ENCODE assay signal across 26 cellular contexts in the genomic region with DNA sequence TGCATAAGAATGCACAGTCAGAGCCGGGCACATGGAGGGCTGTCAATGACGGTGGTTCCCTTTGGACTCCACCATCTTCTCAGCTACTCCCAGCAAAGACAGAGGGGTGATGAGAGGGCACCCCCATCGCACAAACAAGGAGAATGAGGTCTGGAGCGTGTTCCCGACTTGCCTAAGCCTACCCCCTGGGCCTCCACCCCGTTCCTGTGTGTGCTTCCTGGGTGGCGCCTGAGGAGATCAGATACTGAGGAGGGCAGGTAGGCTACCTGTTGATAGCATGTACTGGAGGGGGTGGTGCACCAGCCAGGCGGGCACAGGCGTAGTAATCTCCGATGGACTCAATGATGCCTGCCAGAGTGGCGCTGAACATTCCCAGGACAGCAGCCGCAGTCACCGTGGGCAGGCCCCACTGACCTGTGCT. TPM values are rescaled to one million over a fixed set of nuclear protein-coding genes. Genes with fewer than 3 reads are reported as not detected.
A peak's percentile ranks its signal among the peaks of the same experiment; 100 is the strongest.
DNase-seq lines count a peak whose midpoint lies in the region; ATAC-seq and TF ChIP-seq lines count a peak whose summit lies in the region.
"Had no signal": no experiment of that assay in that cellular context is flagged by ENCODE, and none has a peak within 500 bp of the region (broad histone marks: within the 10 kb centered on the region; RNA-seq: fewer than 3 reads in every experiment).

No MANE protein-coding gene starts in this region.

- H2BK5ac ChIP-seq in mesendoderm (ENCODE audit: low read length): no peak overlapping the region

- H2BK15ac ChIP-seq in mesendoderm (replicated peaks; ENCODE audit: low read depth): no peak overlapping the region

- H4K8ac ChIP-seq in mesendoderm (ENCODE audit: low read depth, low read length): no peak overlapping the region

- CTCF ChIA-PET in WTC11 (lab: Charles Lee): interaction anchor here (1.5 kb wide), 1 partner anchor 23 kb away, joined by 4 read pairs; no protein-coding TSS in a partner anchor

- H2AK5ac ChIP-seq in mesendoderm (ENCODE audit: low read length): no peak overlapping the region

- TF ChIP-seq CTCF in WTC11 (IDR thresholded peaks at IDR 0.05) (no peak), transverse colon (IDR thresholded peaks at IDR 0.05) (no peak)

- POLR2A ChIA-PET in WTC11 (lab: Charles Lee): interaction anchor here (0.6 kb wide), 1 partner anchor 27 kb away, joined by 3 read pairs; no protein-coding TSS in a partner anchor

- no peak overlapping the region for H3K4ac ChIP-seq in mesendoderm (ENCODE audit: low read depth, low read length)

- no peaks in the 10 kb centered on the region for H3K79me1 ChIP-seq in mesendoderm (ENCODE audit: low read length)

- H3K4me1 Mint-ChIP-seq in WTC11: peaks cover 15% of the 10 kb centered on the region
- H3K4me1 Mint-ChIP-seq: brain had no signal

- H2BK120ac ChIP-seq in mesendoderm (ENCODE audit: low read depth, low read length): no peak overlapping the region

- H3K36me3 Mint-ChIP-seq in WTC11: peaks cover 4% of the 10 kb centered on the region

- H3K79me2 ChIP-seq in mesendoderm (ENCODE audit: control insufficient read depth, insufficient read depth, low read length): no peaks in the 10 kb centered on the region

- H3K18ac ChIP-seq in mesendoderm (ENCODE audit: low read length): no peak overlapping the region

- no peaks in the 10 kb centered on the region for H3K27me3 Mint-ChIP-seq in WTC11 (ENCODE audit: low read depth)
- H3K27me3 Mint-ChIP-seq: activated B cell treated with CpG ODN at 0.5 μM for 24 hours, brain had no signal

- 70 to 83% methylated on average over 2 to 13 of the region's 13 CpGs for WGBS in transverse colon (ENCODE audit: low coverage in 1 of 2), 2 donors
- no CpG with 5 or more reads among the region's 13 CpGs for WGBS in mesendoderm (ENCODE audit: extremely low coverage, insufficient coverage, low lambda C conversion rate)

- H3K36me3 ChIP-seq in transverse colon (no peaks in the 10 kb centered on the region), mesendoderm (ENCODE audit: control insufficient read depth, insufficient read depth, low read length) (peaks cover 2% of the 10 kb centered on the region)
- H3K36me3 ChIP-seq: neural progenitor cell, prostate gland had no signal

- no peak overlapping the region for H3K9ac ChIP-seq in mesendoderm (ENCODE audit: low read length)
- H3K9ac ChIP-seq: neural progenitor cell had no signal

- no peaks in the 10 kb centered on the region for H3K9me3 ChIP-seq in iPS-18c (ENCODE audit: control insufficient read depth, insufficient read depth, low read length)
- H3K9me3 ChIP-seq in transverse colon: no peaks in the 10 kb centered on the region
- H3K9me3 ChIP-seq: prostate gland had no signal

- no peak overlapping the region for H3K23ac ChIP-seq in mesendoderm (ENCODE audit: low read length)

- no peak for TF ChIP-seq EP300 in transverse colon (IDR thresholded peaks at IDR 0.05; ENCODE audit: low read depth)

- no peak overlapping the region for H3K4me3 Mint-ChIP-seq in WTC11
- H3K4me3 Mint-ChIP-seq: activated B cell treated with CpG ODN at 0.5 μM for 24 hours; brain; neural progenitor cell; stimulated activated effector memory CD8-positive, alpha-beta T cell treated with anti-CD3 and anti-CD28 coated beads, Interleukin-12 subunit alpha, Interleukin-12 subunit beta, amount 100 ng/mL, for 72 hours had no signal

- ATAC-seq in left ventricle myocardium superior: no peak
- no peak for ATAC-seq in WTC11
- ATAC-seq: stimulated activated effector memory CD8-positive, alpha-beta T cell treated with anti-CD3 and anti-CD28 coated beads, Interleukin-12 subunit alpha, Interleukin-12 subunit beta, amount 100 ng/mL, for 72 hours had no signal

- H3K4me2 ChIP-seq in mesendoderm (ENCODE audit: low read length): no peak overlapping the region
- H3K4me2 ChIP-seq: neural progenitor cell had no signal

- H3K27me3 ChIP-seq in transverse colon (no peaks in the 10 kb centered on the region), mesendoderm (ENCODE audit: insufficient read depth, low read length, poor library complexity) (no peaks in the 10 kb centered on the region)
- H3K27me3 ChIP-seq: neural progenitor cell had no signal

- no peak overlapping the region for H3K56ac ChIP-seq in mesendoderm (ENCODE audit: low read length)

- intact Hi-C loops in cardiac septum (cut with DNase I): no loop called here
- intact Hi-C loops in left ventricle myocardium superior (cut with micrococcal nuclease): no loop called here
- intact Hi-C loops in transverse colon (cut with DNase I; ENCODE audit: low total_unique reads): no loop called here

- DNase-seq in cardiac septum (ENCODE audit: low spot score) (peak; percentile 71), left ventricle myocardium superior (no peak), WTC11 (ENCODE audit: low spot score) (no peak), transverse colon (peak; percentile 2), occipital lobe (lab: John Stamatoyannopoulos, UW) (no peak), mesendoderm (no peak), caudate nucleus (lab: John Stamatoyannopoulos, UW) (no peak)
- DNase-seq: activated B cell treated with CpG ODN at 0.5 μM for 24 hours; activated CD4-positive, alpha-beta T cell treated with anti-CD3 and anti-CD28 coated beads, Interleukin-2, amount 50 U/mL, for 4 hours; activated CD8-positive, alpha-beta memory T cell treated with anti-CD3 and anti-CD28 coated beads, Interleukin-2, amount 50 U/mL, for 48 hours; activated gamma-delta T cell treated with Interleukin-2 at 50 U/mL for 16 hours; COR-L47; effector CD8-positive, alpha-beta T cell; NCI-H1105 treated with DMSO at 0.1 percent for 48 hours; NCI-H2081 treated with DMSO at 0.1 percent for 48 hours; T1000 had no signal

- H3K27ac ChIP-seq in transverse colon (no peak overlapping the region), mesendoderm (ENCODE audit: low read depth, low read length) (no peak overlapping the region), caudate nucleus (ENCODE audit: low read depth, low read length) (no peak overlapping the region)
- H3K27ac ChIP-seq: neural progenitor cell, prostate gland had no signal

- peak overlapping the region; percentile 76 for H3K27ac Mint-ChIP-seq in WTC11
- H3K27ac Mint-ChIP-seq: activated B cell treated with CpG ODN at 0.5 μM for 24 hours, neural progenitor cell had no signal

- TF ChIP-seq POLR2A in transverse colon (IDR thresholded peaks at IDR 0.05): no peak

- H4K5ac ChIP-seq in mesendoderm (ENCODE audit: low read length): no peak overlapping the region

- H3K4me1 ChIP-seq in transverse colon (peaks cover 12 to 26% (median 24%) of the 10 kb centered on the region in 4 donors), mesendoderm (ENCODE audit: control insufficient read depth, low read depth, low read length) (peaks cover 3% of the 10 kb centered on the region)
- H3K4me1 ChIP-seq: neural progenitor cell had no signal

- H3K4me3 ChIP-seq in iPS-18c (ENCODE audit: insufficient read depth, low read depth, low read length): 0 out of 2 replicates have a peak overlapping the region, but pooled peaks have one; percentile 29
- no peak overlapping the region for H3K4me3 ChIP-seq in transverse colon
- no peak overlapping the region for H3K4me3 ChIP-seq in mesendoderm (ENCODE audit: low read length)
- H3K4me3 ChIP-seq: lung, neural progenitor cell, prostate gland had no signal

- in situ Hi-C loops in transverse colon (cut with MboI; ENCODE audit: low pct_ligation_motif_present in 1 of 4, low pct_unique_long_range_greater_than_20kb in 1 of 4, low sequenced_read_pairs in 3 of 4): no loop called here

- H3K9me3 Mint-ChIP-seq in WTC11: no peaks in the 10 kb centered on the region
- H3K9me3 Mint-ChIP-seq: activated B cell treated with CpG ODN at 0.5 μM for 24 hours; brain; neural progenitor cell; stimulated activated effector memory CD8-positive, alpha-beta T cell treated with anti-CD3 and anti-CD28 coated beads, Interleukin-12 subunit alpha, Interleukin-12 subunit beta, amount 100 ng/mL, for 72 hours had no signal

TF ChIP-seq in WTC11, 78 proteins besides CTCF, POLR2A, EP300 and RAD21:
- TF ChIP-seq PRRX2 (CRISPR knock-in tag; IDR thresholded peaks at IDR 0.05) (no peak), ZNF396 (CRISPR knock-in tag; IDR thresholded peaks at IDR 0.05; ENCODE audit: borderline replicate concordance) (no peak), GABPB1 (CRISPR knock-in tag; IDR thresholded peaks at IDR 0.05) (no peak), SMAD3 (CRISPR knock-in tag; IDR thresholded peaks at IDR 0.05; ENCODE audit: borderline replicate concordance) (no peak)

RNA-seq across cellular contexts. Expression of a gene that starts 4.1 kb away (rescaled TPM):
- not detected for total RNA-seq in cardiac septum
- total RNA-seq in left ventricle myocardium superior: not detected
- not detected in 3 replicates for total RNA-seq in WTC11 (2021)
- total RNA-seq in transverse colon: 1 to 10 TPM in 2 of 4 donors, under 1 TPM in 1, not detected in 1; 0.80 to 9.5 (median 7.4) TPM
- not detected for total RNA-seq in occipital lobe
- polyA plus RNA-seq in mesendoderm (2013, experiment 1 of 2): not detected
- polyA plus RNA-seq in mesendoderm (2013, experiment 2 of 2): not detected
- total RNA-seq: frontal cortex, kidney epithelial cell, M059J had no signal
- polyA plus RNA-seq: BJ had no signal

RNA-seq across cellular contexts. Expression of a gene that starts 10.8 kb away (rescaled TPM):
- total RNA-seq in cardiac septum: 0.51 TPM
- 1.6 TPM for total RNA-seq in left ventricle myocardium superior
- total RNA-seq in WTC11 (2021): 0.85 to 1.8 TPM (median 1.1 TPM) in 3 replicates
- 10 to 100 TPM in 1 of 4 donors, 1 to 10 TPM in 1, not detected in 2; 4.0 to 39.2 TPM for total RNA-seq in transverse colon
- total RNA-seq in occipital lobe: not detected
- 0.07 TPM for polyA plus RNA-seq in mesendoderm (2013, experiment 1 of 2)
- 0.17 TPM for polyA plus RNA-seq in mesendoderm (2013, experiment 2 of 2)
- total RNA-seq: frontal cortex, kidney epithelial cell, M059J had no signal
- polyA plus RNA-seq: BJ had no signal

RNA-seq across cellular contexts. Expression of a gene that starts 16.0 kb away (rescaled TPM):
- 34.7 TPM for total RNA-seq in cardiac septum
- total RNA-seq in left ventricle myocardium superior: 56.5 TPM
- total RNA-seq in WTC11 (2021): 2.5 to 3.3 TPM (median 3.2 TPM) in 3 replicates
- 1 to 10 TPM in 1 of 4 donors, under 1 TPM in 2, not detected in 1; 0.55 to 1.1 (median 0.60) TPM for total RNA-seq in transverse colon
- 0.16 TPM for total RNA-seq in occipital lobe
- 1.1 TPM for polyA plus RNA-seq in mesendoderm (2013, experiment 1 of 2)
- polyA plus RNA-seq in mesendoderm (2013, experiment 2 of 2): 1.1 TPM

RNA-seq across cellular contexts. Expression of a gene that starts 24.9 kb away (rescaled TPM):
- total RNA-seq in cardiac septum (12.4 TPM), left ventricle myocardium superior (17.3 TPM), WTC11 (2021) (12.9 to 13.9 TPM (median 13.2 TPM) in 3 replicates), transverse colon (1 to 10 TPM in 2 of 4 donors, not detected in 2; 3.0 TPM), occipital lobe (3.6 TPM)
- polyA plus RNA-seq in mesendoderm (2013, experiment 1 of 2): 10.0 TPM
- polyA plus RNA-seq in mesendoderm (2013, experiment 2 of 2): 10.5 TPM

RNA-seq across cellular contexts. Expression of a gene that starts 37.3 kb away (rescaled TPM):
- total RNA-seq in cardiac septum: 133 TPM
- total RNA-seq in left ventricle myocardium superior: 136 TPM
- total RNA-seq in WTC11 (2021): 122 to 126 TPM (median 126 TPM) in 3 replicates
- 10 to 100 TPM; 13.8 to 67.3 (median 36.5) TPM for total RNA-seq in transverse colon
- total RNA-seq in occipital lobe: 111 TPM
- polyA plus RNA-seq in mesendoderm (2013, experiment 1 of 2): 189 TPM
- 179 TPM for polyA plus RNA-seq in mesendoderm (2013, experiment 2 of 2)

Comparison
In these comparisons a context has a peak if more than half of its experiments do, and no peak if none do; other contexts are left out.
1. DNase-seq: peak in cardiac septum (single experiment) and transverse colon (single experiment); none in left ventricle myocardium superior (single experiment), WTC11 (single experiment), occipital lobe (single experiment), mesendoderm (single experiment) and caudate nucleus (0 of 61).